Comparison of ENCODE assay signal across 29 cellular contexts in the genomic region with DNA sequence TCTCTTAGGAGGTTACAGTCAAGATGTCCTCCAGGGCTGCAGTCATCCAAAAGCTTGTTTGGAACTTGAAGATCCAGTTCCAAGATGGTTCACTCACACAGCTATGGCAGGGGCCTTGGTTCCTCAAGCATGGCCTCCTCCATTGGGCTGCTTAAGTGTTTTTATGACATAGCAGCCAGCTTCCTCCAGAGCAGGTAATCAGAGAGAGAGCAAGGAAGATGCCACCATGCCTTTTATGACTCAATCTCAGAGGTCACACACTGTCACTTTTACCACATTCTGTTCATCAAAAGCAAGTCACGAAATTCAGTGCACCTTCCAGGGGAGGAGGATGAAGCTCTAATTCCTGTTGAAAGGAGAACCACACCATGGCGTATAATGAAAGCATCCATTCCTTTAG.
"Had no signal": no experiment of that assay in that cellular context is flagged by ENCODE, and none has a peak within 500 bp of the region (broad histone marks: within the 10 kb centered on the region; RNA-seq: fewer than 3 reads in every experiment).

No MANE protein-coding gene starts in this region.

- H3K9me3 Mint-ChIP-seq: mesothelial cell of epicardium; naive B cell; natural killer cell treated with Interleukin-12 subunit alpha and Interleukin-12 subunit beta and Interleukin-15 and Interleukin-18, amount 100 ng/mL, for 72 hours; neural crest cell; stimulated activated naive CD8-positive, alpha-beta T cell treated with anti-CD3 and anti-CD28 coated beads, Interleukin-15, Interleukin-2, amounts not matched to agents 100 ng/mL and 50 ng/mL, for 24 hours had no signal

- H3K9me3 ChIP-seq: esophagus squamous epithelium, heart right ventricle, left lung, mucosa of descending colon, suprapubic skin, transverse colon, upper lobe of right lung, uterus had no signal

- H3K36me3 ChIP-seq: esophagus squamous epithelium, heart right ventricle, left lung, suprapubic skin, transverse colon, upper lobe of right lung, uterus had no signal

- H3K27me3 Mint-ChIP-seq: natural killer cell treated with Interleukin-12 subunit alpha and Interleukin-12 subunit beta and Interleukin-15 and Interleukin-18, amount 100 ng/mL, for 72 hours; progenitor cell of endocrine pancreas; stimulated activated naive CD8-positive, alpha-beta T cell treated with anti-CD3 and anti-CD28 coated beads, Interleukin-15, Interleukin-2, amounts not matched to agents 100 ng/mL and 50 ng/mL, for 24 hours had no signal

- H3K27ac ChIP-seq: coronary artery, esophagus squamous epithelium, heart right ventricle, left lung, parathyroid adenoma, suprapubic skin, transverse colon, upper lobe of right lung, uterus had no signal

- ATAC-seq: heart right ventricle, left cardiac atrium, left lung, mucosa of descending colon, sciatic nerve, upper lobe of right lung had no signal

- H3K36me3 Mint-ChIP-seq: mesothelial cell of epicardium; naive B cell; natural killer cell treated with Interleukin-12 subunit alpha and Interleukin-12 subunit beta and Interleukin-15 and Interleukin-18, amount 100 ng/mL, for 72 hours had no signal

- H3K4me1 ChIP-seq: esophagus squamous epithelium, uterus had no signal

- H3K4me3 Mint-ChIP-seq: mesothelial cell of epicardium; naive B cell; natural killer cell treated with Interleukin-12 subunit alpha and Interleukin-12 subunit beta and Interleukin-15 and Interleukin-18, amount 100 ng/mL, for 72 hours; neural crest cell; stimulated activated naive CD8-positive, alpha-beta T cell treated with anti-CD3 and anti-CD28 coated beads, Interleukin-15, Interleukin-2, amounts not matched to agents 100 ng/mL and 50 ng/mL, for 24 hours had no signal

- H3K4me3 ChIP-seq: coronary artery, esophagus squamous epithelium, heart right ventricle, left lung, mucosa of descending colon, smooth muscle cell, suprapubic skin, transverse colon, upper lobe of right lung, uterus had no signal

- DNase-seq: dermis blood vessel endothelial cell; effector memory CD4-positive, alpha-beta T cell; esophagus squamous epithelium; foreskin melanocyte; glutamatergic neuron; heart right ventricle; hippocampal formation; left lung; mesenchymal stem cell; mucosa of descending colon; naive B cell; stimulated activated CD4-positive, alpha-beta T cell treated with anti-CD3 and anti-CD28 coated beads, Interleukin-12 subunit alpha, Interleukin-12 subunit beta, amount 100 ng/mL, for 4 hours; stimulated activated CD4-positive, alpha-beta T cell treated with anti-CD3 and anti-CD28 coated beads, Interleukin-1b, Interleukin-23, amount 100 ng/mL, for 48 hours; stimulated activated CD4-positive, alpha-beta T cell treated with anti-CD3 and anti-CD28 coated beads, Interleukin-4, amount 100 ng/mL, for 1 hour; stimulated activated CD8-positive, alpha-beta memory T cell treated with anti-CD3 and anti-CD28 coated beads, Interleukin-4, amount 100 ng/mL, for 48 hours; transverse colon; upper lobe of right lung; uterus had no signal

- H3K27ac Mint-ChIP-seq: mesothelial cell of epicardium; naive B cell; natural killer cell treated with Interleukin-12 subunit alpha and Interleukin-12 subunit beta and Interleukin-15 and Interleukin-18, amount 100 ng/mL, for 72 hours; progenitor cell of endocrine pancreas; stimulated activated naive CD8-positive, alpha-beta T cell treated with anti-CD3 and anti-CD28 coated beads, Interleukin-15, Interleukin-2, amounts not matched to agents 100 ng/mL and 50 ng/mL, for 24 hours had no signal

- H3K4me1 Mint-ChIP-seq: mesothelial cell of epicardium, neural crest cell had no signal
